In genomic region chr21:42850866-42851391, GRCh38 we compare ENCODE assay signal across 8 cellular contexts. TPM values are rescaled to one million over a fixed set of nuclear protein-coding genes. Genes with fewer than 3 reads are reported as not detected.
A peak's percentile ranks its signal among the peaks of the same experiment; 100 is the strongest.
DNase-seq lines count a peak whose midpoint lies in the region; ATAC-seq, FAIRE-seq and TF ChIP-seq lines count a peak whose summit lies in the region.

No MANE protein-coding gene starts in this region.

- H3K27me3 ChIP-seq in keratinocyte (ENCODE audit: control insufficient read depth, extremely low read depth, insufficient read depth, low read length) (no peaks in the 10 kb centered on the region), gastrocnemius medialis (no peaks in the 10 kb centered on the region)

- TF ChIP-seq CTCF in C4-2B (conservative IDR thresholded peaks at IDR 0.05) (peak; percentile 75), keratinocyte (optimal IDR thresholded peaks at IDR 0.05 in 1 of 3, IDR thresholded peaks at IDR 0.05 in 1 of 3, conservative IDR thresholded peaks at IDR 0.05 in 1 of 3; ENCODE audit: extremely low read depth in 1 of 3, insufficient read depth in 2 of 3, low read length in 3 of 3) (peak; percentile 47 to 75 (median 55)), gastrocnemius medialis (IDR thresholded peaks at IDR 0.05 in 4 of 5, conservative IDR thresholded peaks at IDR 0.05 in 1 of 5) (peak in 1 of 5 experiments; percentile 27)

- POLR2A ChIA-PET in HEK293T (lab: Yijun Ruan, JAX): no interaction called here

- H3K4me3 ChIP-seq in keratinocyte (ENCODE audit: control insufficient read depth in 2 of 3, extremely low read depth in 1 of 3, insufficient read depth in 2 of 3, low read depth in 1 of 3, low read length in 3 of 3): no peak overlapping the region
- no peak overlapping the region for H3K4me3 ChIP-seq in gastrocnemius medialis

- DNase-seq in HEK293T (ENCODE audit: extremely low spot score) (peak; percentile 80), keratinocyte (ENCODE audit: low read depth, low spot score) (no peak), gastrocnemius medialis (no peak)
- peak; percentile 76 for DNase-seq in activated CD8-positive, alpha-beta memory T cell treated with anti-CD3 and anti-CD28 coated beads, Interleukin-2, amount 50 U/mL, for 48 hours

- no peak overlapping the region for H3K9ac ChIP-seq in keratinocyte (ENCODE audit: control insufficient read depth, extremely low read depth, insufficient read depth, low read length)

- no peak overlapping the region for H3K4me2 ChIP-seq in keratinocyte (ENCODE audit: control insufficient read depth, extremely low read depth, insufficient read depth, low read depth, low read length)

- no peak for TF ChIP-seq POLR2A in gastrocnemius medialis (IDR thresholded peaks at IDR 0.05)

- H3K9me1 ChIP-seq in keratinocyte (ENCODE audit: control insufficient read depth, extremely low read depth, insufficient read depth, low read length): no peaks in the 10 kb centered on the region

- CTCF ChIA-PET in HEK293T (lab: Yijun Ruan, JAX): interaction anchor here (0.7 kb wide), 1 partner anchor 265 kb away, joined by 3 read pairs; no protein-coding TSS in a partner anchor

- peaks cover 47% of the 10 kb centered on the region for H3K79me2 ChIP-seq in keratinocyte (ENCODE audit: control insufficient read depth, insufficient read depth, low read length)

- peaks cover 11% of the 10 kb centered on the region for H4K20me1 ChIP-seq in keratinocyte (ENCODE audit: control insufficient read depth, extremely low read depth, insufficient read depth, low read length)

- intact Hi-C loops in gastrocnemius medialis (cut with DNase I; ENCODE audit: low total_unique reads): no loop called here

- H3K9me3 ChIP-seq in keratinocyte (ENCODE audit: control insufficient read depth, low read depth, low read length) (no peaks in the 10 kb centered on the region), gastrocnemius medialis (no peaks in the 10 kb centered on the region)

- peaks cover 51 to 59% of the 10 kb centered on the region in 2 experiments for H3K36me3 ChIP-seq in keratinocyte (ENCODE audit: control insufficient read depth in 2 of 2, extremely low read depth in 1 of 2, insufficient read depth in 2 of 2, low read length in 2 of 2)
- H3K36me3 ChIP-seq in gastrocnemius medialis: peaks cover 0 to 83% of the 10 kb centered on the region in 2 donors

- FAIRE-seq in keratinocyte (lab: Jason Lieb, UNC): no peak

- in situ Hi-C loops in gastrocnemius medialis (cut with MboI; ENCODE audit: low sequenced_read_pairs in 4 of 4): no loop called here

- no peaks in the 10 kb centered on the region for H3K4me1 ChIP-seq in keratinocyte (ENCODE audit: control insufficient read depth, extremely low read depth, insufficient read depth, low read length)
- H3K4me1 ChIP-seq in gastrocnemius medialis: no peaks in the 10 kb centered on the region

- H3K27ac ChIP-seq in C4-2B (no peak overlapping the region), keratinocyte (ENCODE audit: control insufficient read depth, insufficient read depth, low read length) (no peak overlapping the region), gastrocnemius medialis (no peak overlapping the region)

- dilution Hi-C loops in keratinocyte (cut with MboI; ENCODE audit: extremely low pct_ligation_motif_present, low sequenced_read_pairs): no loop called here

- H2AFZ ChIP-seq in keratinocyte (ENCODE audit: control insufficient read depth, low read length): no peak overlapping the region

- ATAC-seq in gastrocnemius medialis (no peak), HG03159 (IDR thresholded peaks at IDR 0.05; ENCODE audit: unreplicated experiment) (no peak), HG02981 (IDR thresholded peaks at IDR 0.05; ENCODE audit: unreplicated experiment) (no peak), HG02588 (IDR thresholded peaks at IDR 0.05; ENCODE audit: unreplicated experiment) (no peak)

TF ChIP-seq in HEK293T, 16 proteins besides CTCF, POLR2A, EP300 and RAD21:
- TF ChIP-seq FOXK2 (IDR thresholded peaks at IDR 0.05): no peak
TF ChIP-seq in HEK293T: peak in this region for 0.

RNA-seq across cellular contexts. Expression of gene WDR4, which starts 28.4 kb away (rescaled TPM):
- polyA plus RNA-seq in keratinocyte: 13.3 to 22.4 TPM (median 14.9 TPM) in 3 replicates
- polyA plus RNA-seq in keratinocyte (2011; ENCODE audit: low read depth): 4.2 TPM
- 5.6 and 12.1 TPM in 2 replicates for polyA plus RNA-seq in keratinocyte (2011; cell fraction: cytosol; rRNA removed)
- 24.6 and 26.5 TPM in 2 replicates for polyA plus RNA-seq in keratinocyte (2011; cell fraction: nucleus; rRNA removed)
- 8.6 and 28.4 TPM in 2 replicates for polyA plus RNA-seq in keratinocyte (2012; ENCODE audit: low replicate concordance)
- 18.7 to 38.6 TPM (median 22.9 TPM) in 3 replicates for polyA minus RNA-seq in keratinocyte
- 13.2 TPM for polyA minus RNA-seq in keratinocyte (2011; cell fraction: cytosol; rRNA and poly(A)+ RNA removed)
- polyA minus RNA-seq in keratinocyte (2011; cell fraction: nucleus; rRNA and poly(A)+ RNA removed): 18.7 and 24.3 TPM in 2 replicates
- 10 to 100 TPM in 1 of 4 donors, 1 to 10 TPM in 3; 1.9 to 13.3 (median 4.4) TPM for total RNA-seq in gastrocnemius medialis

RNA-seq across cellular contexts. Expression of gene NDUFV3, which starts 42.2 kb away (rescaled TPM):
- 26.1 to 58.2 TPM (median 28.9 TPM) in 3 replicates for polyA plus RNA-seq in keratinocyte
- polyA plus RNA-seq in keratinocyte (2011; ENCODE audit: low read depth): 12.3 TPM
- polyA plus RNA-seq in keratinocyte (2011; cell fraction: cytosol; rRNA removed): 30.7 and 40.8 TPM in 2 replicates
- 46.1 and 47.9 TPM in 2 replicates for polyA plus RNA-seq in keratinocyte (2011; cell fraction: nucleus; rRNA removed)
- polyA plus RNA-seq in keratinocyte (2012; ENCODE audit: low replicate concordance): 27.4 and 45.9 TPM in 2 replicates
- polyA minus RNA-seq in keratinocyte: 13.9 to 26.2 TPM (median 23.3 TPM) in 3 replicates
- 44.5 TPM for polyA minus RNA-seq in keratinocyte (2011; cell fraction: cytosol; rRNA and poly(A)+ RNA removed)
- polyA minus RNA-seq in keratinocyte (2011; cell fraction: nucleus; rRNA and poly(A)+ RNA removed): 19.9 and 31.6 TPM in 2 replicates
- total RNA-seq in gastrocnemius medialis: 100 to 1,000 TPM in 1 of 4 donors, 10 to 100 TPM in 3; 96.4 to 109 (median 97.7) TPM

Comparison
In these comparisons a context has a peak if more than half of its experiments do, and no peak if none do; other contexts are left out.
1. DNase-seq: peak in HEK293T (single experiment) and activated CD8-positive, alpha-beta memory T cell treated with anti-CD3 and anti-CD28 coated beads, Interleukin-2, amount 50 U/mL, for 48 hours (single experiment); none in keratinocyte (single experiment) and gastrocnemius medialis (0 of 2).